Comparison of ENCODE assay signal across 9 cellular contexts in genomic region chr12:6334940-6335450, GRCh38. TPM values are rescaled to one million over a fixed set of nuclear protein-coding genes. Genes with fewer than 3 reads are reported as not detected.
DNase-seq lines count a peak whose midpoint lies in the region; ATAC-seq, FAIRE-seq and TF ChIP-seq lines count a peak whose summit lies in the region.
"Had no signal": no experiment of that assay in that cellular context is flagged by ENCODE, and none has a peak within 500 bp of the region (broad histone marks: within the 10 kb centered on the region; RNA-seq: fewer than 3 reads in every experiment).

No MANE protein-coding gene starts in this region.

- POLR2A ChIA-PET in activated CD4-positive, alpha-beta T cell treated with anti-CD3 and anti-CD28 coated beads for 36 hours (lab: Charles Lee), result interaction anchor here (0.6 to 3.1 kb wide), 8 partner anchors 10 to 545 kb away, joined by 3 to 11 read pairs (median 4); partner anchors contain the start of genes MRPL51 and VAMP1

- no peak for ATAC-seq in left lung
- no peak for ATAC-seq in activated CD4-positive, alpha-beta T cell treated with anti-CD3 and anti-CD28 coated beads for 36 hours

- H3K36me3 Mint-ChIP-seq in activated CD4-positive, alpha-beta T cell treated with anti-CD3 and anti-CD28 coated beads for 36 hours (ENCODE audit: low read depth), result peaks cover 47% of the 10 kb centered on the region

- H3K4me1 ChIP-seq in HUES64 (ENCODE audit: insufficient read depth, low read length) (peaks cover 41% of the 10 kb centered on the region), left lung (peaks cover 55 to 95% of the 10 kb centered on the region in 2 donors), Karpas-422 (ENCODE audit: low read length) (peaks cover 32% of the 10 kb centered on the region)

- no peak for FAIRE-seq in bronchial epithelial cell (lab: Jason Lieb, UNC)

- H3K4me3 Mint-ChIP-seq in activated CD4-positive, alpha-beta T cell treated with anti-CD3 and anti-CD28 coated beads for 36 hours, result no peak overlapping the region

- H3K27ac ChIP-seq in HUES64 (ENCODE audit: low read depth, low read length), result peak overlapping the region; percentile 97
- H3K27ac ChIP-seq in left lung, result peak overlapping the region; percentile 97 to 99
- H3K27ac ChIP-seq in temporal lobe (ENCODE audit: low read depth, low read length), result peak overlapping the region; percentile 69
- no peak overlapping the region for H3K27ac ChIP-seq in Karpas-422 (ENCODE audit: low read length)

- no peak overlapping the region for H2AFZ ChIP-seq in Karpas-422 (ENCODE audit: low read length)

- H3K9me3 Mint-ChIP-seq in activated CD4-positive, alpha-beta T cell treated with anti-CD3 and anti-CD28 coated beads for 36 hours (ENCODE audit: low read depth), result no peaks in the 10 kb centered on the region

- DNase-seq in bronchial epithelial cell (ENCODE audit: low read depth) (no peak), left lung (no peak), HuH-7.5 (ENCODE audit: low spot score) (no peak), nucleus accumbens (lab: John Stamatoyannopoulos, UW) (no peak), Karpas-422 (no peak)
- DNase-seq in activated CD4-positive, alpha-beta T cell treated with anti-CD3 and anti-CD28 coated beads for 36 hours, result no peak
- DNase-seq: NCI-H510A had no signal

- CTCF ChIA-PET in activated CD4-positive, alpha-beta T cell treated with anti-CD3 and anti-CD28 coated beads for 36 hours (lab: Charles Lee), result interaction anchor here (0.6 to 3.4 kb wide), 14 partner anchors 9 to 203 kb away, joined by 3 to 21 read pairs (median 4); no protein-coding TSS in a partner anchor

- H3K4me2 ChIP-seq in Karpas-422 (ENCODE audit: low read depth, low read length, poor library complexity, severe bottlenecking), result no peak overlapping the region

- H3K9me2 ChIP-seq in Karpas-422 (replicated peaks; ENCODE audit: insufficient read depth, low read length), result no peaks in the 10 kb centered on the region

- no peaks in the 10 kb centered on the region for H3K27me3 Mint-ChIP-seq in activated CD4-positive, alpha-beta T cell treated with anti-CD3 and anti-CD28 coated beads for 36 hours

- no peaks in the 10 kb centered on the region for H3K9me3 ChIP-seq in HUES64 (ENCODE audit: insufficient read depth, low read depth, low read length)
- H3K9me3 ChIP-seq in left lung, result no peaks in the 10 kb centered on the region
- H3K9me3 ChIP-seq in Karpas-422 (ENCODE audit: low read length), result no peaks in the 10 kb centered on the region

- H3K4me1 Mint-ChIP-seq in activated CD4-positive, alpha-beta T cell treated with anti-CD3 and anti-CD28 coated beads for 36 hours, result peaks cover 21% of the 10 kb centered on the region

- 87% methylated on average over 12 of the region's 13 CpGs for WGBS in HUES64

- H3K27me3 ChIP-seq in HUES64 (ENCODE audit: insufficient read depth, low read length), result no peaks in the 10 kb centered on the region
- no peaks in the 10 kb centered on the region for H3K27me3 ChIP-seq in bronchial epithelial cell (ENCODE audit: control insufficient read depth, insufficient read depth, low read length)
- no peaks in the 10 kb centered on the region for H3K27me3 ChIP-seq in left lung
- no peaks in the 10 kb centered on the region for H3K27me3 ChIP-seq in Karpas-422 (ENCODE audit: low read length)

- TF ChIP-seq CTCF in bronchial epithelial cell (IDR thresholded peaks at IDR 0.05; ENCODE audit: insufficient read depth, low read length, severe bottlenecking) (no peak), left lung (IDR thresholded peaks at IDR 0.05) (no peak)

- H3K9ac ChIP-seq in HUES64 (ENCODE audit: low read depth, low read length), result peak overlapping the region; percentile 81; the same call in 1 of the 2 replicates
- no peak overlapping the region for H3K9ac ChIP-seq in Karpas-422 (ENCODE audit: low read length)

- no peaks in the 10 kb centered on the region for H3K79me2 ChIP-seq in Karpas-422 (ENCODE audit: low read length)

- intact Hi-C loops in left lung (cut with DNase I), result loop anchor here in 1 of 2 donors (5.0 kb wide), 1 partner anchor 42 kb away; the partner anchor contains the start of gene SCNN1A
- intact Hi-C loops in activated CD4-positive, alpha-beta T cell treated with anti-CD3 and anti-CD28 coated beads for 36 hours (cut with DNase I, micrococcal nuclease), result loop anchor here (1.0 to 5.0 kb wide), 7 partner anchors 10 to 217 kb away; partner anchors contain the start of gene GAPDH (in 1 of the 2)

- H3K36me3 ChIP-seq in HUES64 (ENCODE audit: insufficient read depth, low read length) (peaks cover 46% of the 10 kb centered on the region), bronchial epithelial cell (ENCODE audit: control insufficient read depth, insufficient read depth, low read length) (peaks cover 31% of the 10 kb centered on the region), left lung (peaks cover 9 to 61% of the 10 kb centered on the region in 2 donors), Karpas-422 (ENCODE audit: insufficient read depth, low read length) (no peaks in the 10 kb centered on the region)

- H3K27ac Mint-ChIP-seq in activated CD4-positive, alpha-beta T cell treated with anti-CD3 and anti-CD28 coated beads for 36 hours, result no peak overlapping the region

- peaks cover 25% of the 10 kb centered on the region for H4K20me1 ChIP-seq in Karpas-422 (ENCODE audit: insufficient read depth, low read depth, low read length)

- H3K4me3 ChIP-seq in HUES64 (ENCODE audit: low read length) (no peak overlapping the region), bronchial epithelial cell (ENCODE audit: low read depth, low read length) (peak overlapping the region; percentile 5), left lung (peak overlapping the region in 1 of 2 donors; percentile 100), Karpas-422 (ENCODE audit: low read length) (no peak overlapping the region)

RNA-seq across cellular contexts. Expression of gene TNFRSF1A, which starts 6.9 kb away (rescaled TPM):
- 39.4 TPM for polyA plus RNA-seq in HUES64 (2013, experiment 1 of 2)
- polyA plus RNA-seq in HUES64 (2013, experiment 2 of 2), result 37.2 TPM
- 26.9 and 47.0 TPM in 2 replicates for total RNA-seq in bronchial epithelial cell
- 100 to 1,000 TPM; 155 to 211 TPM for total RNA-seq in left lung
- 8.1 TPM for total RNA-seq in temporal lobe
- total RNA-seq in activated CD4-positive, alpha-beta T cell treated with anti-CD3 and anti-CD28 coated beads for 36 hours, result 10 to 100 TPM; 42.1 to 58.7 TPM
- total RNA-seq in Karpas-422 (2014; rRNA removed; shearing (Covaris generic); ENCODE audit: low replicate concordance), result 0.72 TPM in 1 of 2 replicates, not detected in the other

RNA-seq across cellular contexts. Expression of gene PLEKHG6, which starts 24.5 kb away (rescaled TPM):
- polyA plus RNA-seq in HUES64 (2013, experiment 1 of 2), result 12.1 TPM
- 11.6 TPM for polyA plus RNA-seq in HUES64 (2013, experiment 2 of 2)
- total RNA-seq in bronchial epithelial cell, result 15.3 and 23.4 TPM in 2 replicates
- 1 to 10 TPM; 2.0 to 4.2 TPM for total RNA-seq in left lung
- not detected for total RNA-seq in temporal lobe
- not detected for total RNA-seq in activated CD4-positive, alpha-beta T cell treated with anti-CD3 and anti-CD28 coated beads for 36 hours
- not detected in 2 replicates for total RNA-seq in Karpas-422 (2014; rRNA removed; shearing (Covaris generic); ENCODE audit: low replicate concordance)

RNA-seq across cellular contexts. Expression of gene SCNN1A, which starts 40.4 kb away (rescaled TPM):
- 51.0 TPM for polyA plus RNA-seq in HUES64 (2013, experiment 1 of 2)
- polyA plus RNA-seq in HUES64 (2013, experiment 2 of 2), result 39.4 TPM
- total RNA-seq in bronchial epithelial cell (54.5 and 57.7 TPM in 2 replicates), left lung (100 to 1,000 TPM; 196 to 212 TPM), temporal lobe (not detected)
- total RNA-seq in activated CD4-positive, alpha-beta T cell treated with anti-CD3 and anti-CD28 coated beads for 36 hours, result under 1 TPM in 1 of 2 experiments, not detected in 1; 0.05 TPM
- not detected in 2 replicates for total RNA-seq in Karpas-422 (2014; rRNA removed; shearing (Covaris generic); ENCODE audit: low replicate concordance)

RNA-seq across cellular contexts. Expression of gene LTBR, which starts 49.0 kb away (rescaled TPM):
- 1.4 TPM for polyA plus RNA-seq in HUES64 (2013, experiment 1 of 2)
- polyA plus RNA-seq in HUES64 (2013, experiment 2 of 2), result 2.5 TPM
- 55.8 and 60.6 TPM in 2 replicates for total RNA-seq in bronchial epithelial cell
- 100 to 1,000 TPM; 149 to 153 TPM for total RNA-seq in left lung
- total RNA-seq in temporal lobe, result 0.98 TPM
- 1 to 10 TPM in 1 of 2 experiments, under 1 TPM in 1; 0.57 to 1.1 TPM for total RNA-seq in activated CD4-positive, alpha-beta T cell treated with anti-CD3 and anti-CD28 coated beads for 36 hours
- not detected in 2 replicates for total RNA-seq in Karpas-422 (2014; rRNA removed; shearing (Covaris generic); ENCODE audit: low replicate concordance)

Comparison
In these comparisons a context has a peak if more than half of its experiments do, and no peak if none do; other contexts are left out.
1. RNA of gene SCNN1A, which starts 40.4 kb away (total RNA-seq): 196 to 212 TPM in left lung and 54.5 to 57.7 TPM in bronchial epithelial cell; 0.05 TPM in activated CD4-positive, alpha-beta T cell treated with anti-CD3 and anti-CD28 coated beads for 36 hours, not detected in temporal lobe (single experiment) and not detected in Karpas-422; every median in the first group is over 10 times any median in the second.